20 cellular contexts compared by ENCODE assay signal in genomic region chr10:126949161-126949503, GRCh38. TPM values are rescaled to one million over a fixed set of nuclear protein-coding genes. Genes with fewer than 3 reads are reported as not detected.
DNase-seq lines count a peak whose midpoint lies in the region; TF ChIP-seq lines count a peak whose summit lies in the region.
"Had no signal": no experiment of that assay in that cellular context is flagged by ENCODE, and none has a peak within 500 bp of the region (broad histone marks: within the 10 kb centered on the region; RNA-seq: fewer than 3 reads in every experiment).

No MANE protein-coding gene starts in this region.

- H3K9me3 ChIP-seq in endodermal cell (ENCODE audit: control insufficient read depth, low read length): peaks cover 66% of the 10 kb centered on the region
- H3K9me3 ChIP-seq in Karpas-422 (ENCODE audit: low read length): peaks cover 57% of the 10 kb centered on the region

- H3K27ac Mint-ChIP-seq in endodermal cell: no peak overlapping the region
- no peak overlapping the region for H3K27ac Mint-ChIP-seq in T-helper 2 cell treated with Interferon-gamma antibody and Interleukin-4, amounts not matched to agents 5 μg/mL and 100 μg/mL, for 36 hours
- H3K27ac Mint-ChIP-seq: CD14-positive monocyte; CD4-positive, alpha-beta memory T cell; GM23338 had no signal

- H3K4me3 ChIP-seq in endodermal cell (ENCODE audit: low read length): peak overlapping the region; percentile 25
- no peak overlapping the region for H3K4me3 ChIP-seq in Karpas-422 (ENCODE audit: low read length)
- H3K4me3 ChIP-seq: A549, BLaER1, GM12878, GM23338 had no signal

- H3K9ac ChIP-seq in endodermal cell (ENCODE audit: extremely low read depth, low read length, poor library complexity, severe bottlenecking): no peak overlapping the region
- no peak overlapping the region for H3K9ac ChIP-seq in Karpas-422 (ENCODE audit: low read length)
- H3K9ac ChIP-seq: BLaER1 had no signal

- H3K36me3 ChIP-seq in endodermal cell (ENCODE audit: control insufficient read depth, insufficient read depth, low read length) (peaks cover 10% of the 10 kb centered on the region), Karpas-422 (ENCODE audit: insufficient read depth, low read length) (no peaks in the 10 kb centered on the region)
- H3K36me3 ChIP-seq: BLaER1 had no signal

- no peaks in the 10 kb centered on the region for H3K4me1 Mint-ChIP-seq in endodermal cell
- no peaks in the 10 kb centered on the region for H3K4me1 Mint-ChIP-seq in T-helper 2 cell treated with Interferon-gamma antibody and Interleukin-4, amounts not matched to agents 5 μg/mL and 100 μg/mL, for 36 hours (ENCODE audit: low read depth)
- H3K4me1 Mint-ChIP-seq: CD14-positive monocyte; CD4-positive, alpha-beta memory T cell; GM23338 had no signal

- H3K9me2 ChIP-seq in Karpas-422 (replicated peaks; ENCODE audit: insufficient read depth, low read length): no peaks in the 10 kb centered on the region

- H3K27ac ChIP-seq in angular gyrus (ENCODE audit: low read depth, low read length) (peak overlapping the region; percentile 96), endodermal cell (ENCODE audit: low read depth, low read length) (no peak overlapping the region), temporal lobe (ENCODE audit: low read depth, low read length) (peak overlapping the region; percentile 92), Karpas-422 (ENCODE audit: low read length) (no peak overlapping the region)
- H3K27ac ChIP-seq: 22Rv1, A549, BLaER1, HL-60 had no signal

- H3K79me2 ChIP-seq in Karpas-422 (ENCODE audit: low read length): no peaks in the 10 kb centered on the region

- H3K27me3 ChIP-seq in endodermal cell (ENCODE audit: control insufficient read depth, insufficient read depth, low read length, poor library complexity, severe bottlenecking) (no peaks in the 10 kb centered on the region), Karpas-422 (ENCODE audit: low read length) (no peaks in the 10 kb centered on the region)
- H3K27me3 ChIP-seq: BLaER1 had no signal

- H3K9me3 Mint-ChIP-seq in endodermal cell: peaks cover 5% of the 10 kb centered on the region
- H3K9me3 Mint-ChIP-seq in T-helper 2 cell treated with Interferon-gamma antibody and Interleukin-4, amounts not matched to agents 5 μg/mL and 100 μg/mL, for 36 hours: peaks cover 5% of the 10 kb centered on the region

- no peak overlapping the region for H2AFZ ChIP-seq in Karpas-422 (ENCODE audit: low read length)
- H2AFZ ChIP-seq: GM23338 had no signal

- DNase-seq in endodermal cell (no peak), mesenteric fat pad (ENCODE audit: low spot score) (peak; percentile 78), Karpas-422 (no peak), DMS 273 treated with DMSO at 0.1 percent for 48 hours (lab: John Stamatoyannopoulos, UW) (no peak)
- DNase-seq in T-helper 2 cell treated with Interferon-gamma antibody and Interleukin-4, amounts not matched to agents 5 μg/mL and 100 μg/mL, for 36 hours (ENCODE audit: low spot score): no peak
- DNase-seq: Calu3; CD4-positive, alpha-beta memory T cell; DMS53; DND-41; EL; HCEC 1CT had no signal

- no peak for TF ChIP-seq CTCF in endodermal cell (conservative IDR thresholded peaks at IDR 0.05)

- H3K36me3 Mint-ChIP-seq in endodermal cell (ENCODE audit: low read depth): peaks cover 17% of the 10 kb centered on the region
- H3K36me3 Mint-ChIP-seq in T-helper 2 cell treated with Interferon-gamma antibody and Interleukin-4, amounts not matched to agents 5 μg/mL and 100 μg/mL, for 36 hours (ENCODE audit: low read depth): no peaks in the 10 kb centered on the region
- H3K36me3 Mint-ChIP-seq: CD14-positive monocyte; CD4-positive, alpha-beta memory T cell had no signal

- H4K20me1 ChIP-seq in Karpas-422 (ENCODE audit: insufficient read depth, low read depth, low read length): no peaks in the 10 kb centered on the region
- H4K20me1 ChIP-seq: BLaER1 had no signal

- H3K27me3 Mint-ChIP-seq in endodermal cell (ENCODE audit: insufficient read depth): no peaks in the 10 kb centered on the region
- H3K27me3 Mint-ChIP-seq in T-helper 2 cell treated with Interferon-gamma antibody and Interleukin-4, amounts not matched to agents 5 μg/mL and 100 μg/mL, for 36 hours (ENCODE audit: low read depth): no peaks in the 10 kb centered on the region
- H3K27me3 Mint-ChIP-seq: CD4-positive, alpha-beta memory T cell had no signal

- 96 to 100% methylated on average over 2 to 4 of the region's 4 CpGs for WGBS in endodermal cell (ENCODE audit: insufficient coverage in 1 of 2, insufficient read length in 1 of 2), 2 experiments

- H3K4me2 ChIP-seq in Karpas-422 (ENCODE audit: low read depth, low read length, poor library complexity, severe bottlenecking): no peak overlapping the region
- H3K4me2 ChIP-seq: A549, BLaER1, GM23338 had no signal

- no peak overlapping the region for H3K4me3 Mint-ChIP-seq in endodermal cell
- no peak overlapping the region for H3K4me3 Mint-ChIP-seq in T-helper 2 cell treated with Interferon-gamma antibody and Interleukin-4, amounts not matched to agents 5 μg/mL and 100 μg/mL, for 36 hours
- H3K4me3 Mint-ChIP-seq: CD14-positive monocyte; CD4-positive, alpha-beta memory T cell; GM23338 had no signal

- no peaks in the 10 kb centered on the region for H3K4me1 ChIP-seq in endodermal cell (ENCODE audit: control insufficient read depth, insufficient read depth, low read length)
- no peaks in the 10 kb centered on the region for H3K4me1 ChIP-seq in Karpas-422 (ENCODE audit: low read length)
- H3K4me1 ChIP-seq: A549 had no signal

RNA-seq across cellular contexts. Expression of gene DOCK1, which starts 43.9 kb away (rescaled TPM):
- total RNA-seq in endodermal cell (10 to 100 TPM; 72.4 to 89.3 TPM), mesenteric fat pad (46.0 TPM), temporal lobe (13.5 TPM)
- polyA plus RNA-seq in endodermal cell (2013, experiment 1 of 2): 33.7 TPM
- polyA plus RNA-seq in endodermal cell (2013, experiment 2 of 2): 35.9 TPM
- not detected in 2 replicates for total RNA-seq in Karpas-422 (2014; rRNA removed; shearing (Covaris generic); ENCODE audit: low replicate concordance)
- polyA plus RNA-seq: CD4-positive, alpha-beta memory T cell had no signal

Comparison
In these comparisons a context has a peak if more than half of its experiments do, and no peak if none do; other contexts are left out.
1. H3K27ac ChIP-seq: peak in angular gyrus (single experiment) and temporal lobe (single experiment); none in endodermal cell (single experiment) and Karpas-422 (single experiment).
2. RNA of gene DOCK1, which starts 43.9 kb away (total RNA-seq): 72.4 to 89.3 TPM in endodermal cell, 46.0 TPM in mesenteric fat pad (single experiment) and 13.5 TPM in temporal lobe (single experiment); not detected in Karpas-422; every median in the first group is over 10 times any median in the second.